Comparison of ENCODE assay signal across 19 cellular contexts in genomic region chrX:130253916-130254315, GRCh38.
"Had no signal": no experiment of that assay in that cellular context is flagged by ENCODE, and none has a peak within 500 bp of the region (broad histone marks: within the 10 kb centered on the region; RNA-seq: fewer than 3 reads in every experiment).

No MANE protein-coding gene starts in this region.

- DNase-seq: activated CD4-positive, alpha-beta T cell treated with anti-CD3 and anti-CD28 coated beads, Interleukin-2, amount 50 U/mL, for 1 hour; activated CD8-positive, alpha-beta T cell treated with anti-CD3 and anti-CD28 coated beads, Interleukin-2, amount 10 ng/mL, durations not matched to agents 7 days and 5 days; activated gamma-delta T cell; central memory CD4-positive, alpha-beta T cell; dermis blood vessel endothelial cell; effector CD8-positive, alpha-beta T cell; erythroblast; foreskin fibroblast; heart right ventricle; left colon; mesenchymal stem cell; nephron progenitor cell; pancreas; right cardiac atrium; stimulated activated CD4-positive, alpha-beta T cell treated with anti-CD3 and anti-CD28 coated beads, Interleukin-4, amount 100 ng/mL, for 24 hours; stimulated activated naive CD4-positive, alpha-beta T cell treated with Interleukin-2 at 50 U/mL for 16 hours; upper lobe of left lung had no signal

- H3K4me3 Mint-ChIP-seq: activated CD8-positive, alpha-beta T cell treated with anti-CD3 and anti-CD28 coated beads, Interleukin-2, amount 10 ng/mL, durations not matched to agents 7 days and 5 days; activated T-helper 1 cell treated with anti-CD3 and anti-CD28 coated beads, Interleukin-12 subunit alpha, Interleukin-12 subunit beta, Interleukin-2, Interleukin-4 antibody, amounts not matched to agents 30 ng/mL and 10 ng/mL and 1 ng/mL, durations not matched to agents 14 hours and 24 hours and 36 hours; nephron progenitor cell had no signal

- H3K9me3 Mint-ChIP-seq: activated naive CD4-positive, alpha-beta T cell treated with anti-CD3 and anti-CD28 coated beads, Interleukin-2, amount 50 U/mL, for 72 hours; activated T-helper 1 cell treated with anti-CD3 and anti-CD28 coated beads, Interleukin-12 subunit alpha, Interleukin-12 subunit beta, Interleukin-2, Interleukin-4 antibody, amounts not matched to agents 30 ng/mL and 10 ng/mL and 1 ng/mL, durations not matched to agents 14 hours and 24 hours and 36 hours had no signal

- ATAC-seq: activated CD8-positive, alpha-beta T cell treated with anti-CD3 and anti-CD28 coated beads, Interleukin-2, amount 10 ng/mL, durations not matched to agents 7 days and 5 days; activated naive CD4-positive, alpha-beta T cell treated with anti-CD3 and anti-CD28 coated beads, Interleukin-2, amount 50 U/mL, for 72 hours; heart right ventricle; left colon; pancreas; right cardiac atrium had no signal

- H3K36me3 Mint-ChIP-seq: activated naive CD4-positive, alpha-beta T cell treated with anti-CD3 and anti-CD28 coated beads, Interleukin-2, amount 50 U/mL, for 72 hours had no signal

- H3K27ac Mint-ChIP-seq: activated naive CD4-positive, alpha-beta T cell treated with anti-CD3 and anti-CD28 coated beads, Interleukin-2, amount 50 U/mL, for 72 hours; activated T-helper 1 cell treated with anti-CD3 and anti-CD28 coated beads, Interleukin-12 subunit alpha, Interleukin-12 subunit beta, Interleukin-2, Interleukin-4 antibody, amounts not matched to agents 30 ng/mL and 10 ng/mL and 1 ng/mL, durations not matched to agents 14 hours and 24 hours and 36 hours; nephron progenitor cell had no signal
